Comparison of ENCODE assay signal across 6 cellular contexts in genomic region chr13:46082324-46082723, GRCh38. TPM values are rescaled to one million over a fixed set of nuclear protein-coding genes. Genes with fewer than 3 reads are reported as not detected.
"Had no signal": no experiment of that assay in that cellular context is flagged by ENCODE, and none has a peak within 500 bp of the region (broad histone marks: within the 10 kb centered on the region; RNA-seq: fewer than 3 reads in every experiment).

No MANE protein-coding gene starts in this region.

- H3K4me1 Mint-ChIP-seq: IgD-negative memory B cell had no signal

- H3K36me3 Mint-ChIP-seq: IgD-negative memory B cell had no signal

- H3K4me3 Mint-ChIP-seq: IgD-negative memory B cell had no signal

- FAIRE-seq: HepG2, HTR-8/SVneo, K562 had no signal

- DNase-seq: IMR-90 had no signal

- H3K4me3 ChIP-seq: K562 had no signal

- H3K9me3 Mint-ChIP-seq: IgD-negative memory B cell had no signal

- H3K27ac Mint-ChIP-seq: IgD-negative memory B cell had no signal

RNA-seq across cellular contexts. Expression of gene CPB2, which starts 22.5 kb away (rescaled TPM):
- total RNA-seq: HT-29, IMR-90 had no signal
